In the genomic region with DNA sequence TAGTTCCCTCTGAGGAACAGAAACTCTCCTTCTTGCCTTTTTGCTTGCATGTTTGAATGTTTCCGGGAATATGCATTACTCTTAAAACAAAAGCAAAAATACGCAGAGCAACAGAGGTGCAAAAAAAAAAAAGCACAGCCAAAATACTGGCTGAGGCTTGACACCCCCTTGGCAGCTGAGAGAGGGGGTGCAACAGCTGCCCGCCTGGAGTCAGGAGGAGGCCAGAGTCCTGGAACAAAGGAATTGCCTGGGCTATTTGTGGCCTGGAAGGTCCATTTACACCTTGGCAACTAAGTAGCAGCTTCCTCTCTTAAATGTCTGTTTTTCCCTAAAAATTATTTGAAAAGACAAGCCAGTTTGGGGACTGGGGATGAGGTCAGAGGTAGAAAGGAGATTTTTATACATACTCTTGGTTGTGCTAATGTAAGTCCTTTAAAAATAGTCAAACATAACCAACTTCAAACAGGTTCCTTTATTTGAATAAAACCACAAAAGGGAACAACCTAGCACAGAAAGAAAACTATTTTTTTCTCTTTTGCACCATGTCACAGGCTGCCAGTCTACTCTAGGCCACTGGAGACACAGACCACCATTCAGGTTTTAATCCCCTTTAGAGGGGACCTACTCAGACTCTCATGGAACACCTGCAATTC, we compare ENCODE assay signal across 1 cellular context.
TF ChIP-seq lines count a peak whose summit lies in the region.

No MANE protein-coding gene starts in this region.

TF ChIP-seq in GM23338, 12 proteins besides CTCF, POLR2A, EP300 and RAD21 (continued from another document):
- TF ChIP-seq, protein P1, sequence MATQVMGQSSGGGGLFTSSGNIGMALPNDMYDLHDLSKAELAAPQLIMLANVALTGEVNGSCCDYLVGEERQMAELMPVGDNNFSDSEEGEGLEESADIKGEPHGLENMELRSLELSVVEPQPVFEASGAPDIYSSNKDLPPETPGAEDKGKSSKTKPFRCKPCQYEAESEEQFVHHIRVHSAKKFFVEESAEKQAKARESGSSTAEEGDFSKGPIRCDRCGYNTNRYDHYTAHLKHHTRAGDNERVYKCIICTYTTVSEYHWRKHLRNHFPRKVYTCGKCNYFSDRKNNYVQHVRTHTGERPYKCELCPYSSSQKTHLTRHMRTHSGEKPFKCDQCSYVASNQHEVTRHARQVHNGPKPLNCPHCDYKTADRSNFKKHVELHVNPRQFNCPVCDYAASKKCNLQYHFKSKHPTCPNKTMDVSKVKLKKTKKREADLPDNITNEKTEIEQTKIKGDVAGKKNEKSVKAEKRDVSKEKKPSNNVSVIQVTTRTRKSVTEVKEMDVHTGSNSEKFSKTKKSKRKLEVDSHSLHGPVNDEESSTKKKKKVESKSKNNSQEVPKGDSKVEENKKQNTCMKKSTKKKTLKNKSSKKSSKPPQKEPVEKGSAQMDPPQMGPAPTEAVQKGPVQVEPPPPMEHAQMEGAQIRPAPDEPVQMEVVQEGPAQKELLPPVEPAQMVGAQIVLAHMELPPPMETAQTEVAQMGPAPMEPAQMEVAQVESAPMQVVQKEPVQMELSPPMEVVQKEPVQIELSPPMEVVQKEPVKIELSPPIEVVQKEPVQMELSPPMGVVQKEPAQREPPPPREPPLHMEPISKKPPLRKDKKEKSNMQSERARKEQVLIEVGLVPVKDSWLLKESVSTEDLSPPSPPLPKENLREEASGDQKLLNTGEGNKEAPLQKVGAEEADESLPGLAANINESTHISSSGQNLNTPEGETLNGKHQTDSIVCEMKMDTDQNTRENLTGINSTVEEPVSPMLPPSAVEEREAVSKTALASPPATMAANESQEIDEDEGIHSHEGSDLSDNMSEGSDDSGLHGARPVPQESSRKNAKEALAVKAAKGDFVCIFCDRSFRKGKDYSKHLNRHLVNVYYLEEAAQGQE (IDR thresholded peaks at IDR 0.05; ENCODE audit: unreplicated experiment), result no peak
- TF ChIP-seq, protein P2, sequence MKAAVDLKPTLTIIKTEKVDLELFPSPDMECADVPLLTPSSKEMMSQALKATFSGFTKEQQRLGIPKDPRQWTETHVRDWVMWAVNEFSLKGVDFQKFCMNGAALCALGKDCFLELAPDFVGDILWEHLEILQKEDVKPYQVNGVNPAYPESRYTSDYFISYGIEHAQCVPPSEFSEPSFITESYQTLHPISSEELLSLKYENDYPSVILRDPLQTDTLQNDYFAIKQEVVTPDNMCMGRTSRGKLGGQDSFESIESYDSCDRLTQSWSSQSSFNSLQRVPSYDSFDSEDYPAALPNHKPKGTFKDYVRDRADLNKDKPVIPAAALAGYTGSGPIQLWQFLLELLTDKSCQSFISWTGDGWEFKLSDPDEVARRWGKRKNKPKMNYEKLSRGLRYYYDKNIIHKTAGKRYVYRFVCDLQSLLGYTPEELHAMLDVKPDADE (IDR thresholded peaks at IDR 0.05), result no peak
- TF ChIP-seq ZNF114 (CRISPR knock-in tag; IDR thresholded peaks at IDR 0.05) (no peak), CREB1 (CRISPR knock-in tag; IDR thresholded peaks at IDR 0.05; ENCODE audit: low read depth) (no peak), ZNF331 (CRISPR knock-in tag; IDR thresholded peaks at IDR 0.05; ENCODE audit: low read depth) (no peak), STAT1 (IDR thresholded peaks at IDR 0.05; ENCODE audit: unreplicated experiment) (no peak), JUNB (IDR thresholded peaks at IDR 0.05; ENCODE audit: unreplicated experiment) (no peak), EZH2phosphoT487 (IDR thresholded peaks at IDR 0.05; ENCODE audit: unreplicated experiment) (no peak), POLR2AphosphoS5 (IDR thresholded peaks at IDR 0.05; ENCODE audit: low read depth) (no peak)
